Comparison of ENCODE assay signal across 8 cellular contexts in the genomic region with DNA sequence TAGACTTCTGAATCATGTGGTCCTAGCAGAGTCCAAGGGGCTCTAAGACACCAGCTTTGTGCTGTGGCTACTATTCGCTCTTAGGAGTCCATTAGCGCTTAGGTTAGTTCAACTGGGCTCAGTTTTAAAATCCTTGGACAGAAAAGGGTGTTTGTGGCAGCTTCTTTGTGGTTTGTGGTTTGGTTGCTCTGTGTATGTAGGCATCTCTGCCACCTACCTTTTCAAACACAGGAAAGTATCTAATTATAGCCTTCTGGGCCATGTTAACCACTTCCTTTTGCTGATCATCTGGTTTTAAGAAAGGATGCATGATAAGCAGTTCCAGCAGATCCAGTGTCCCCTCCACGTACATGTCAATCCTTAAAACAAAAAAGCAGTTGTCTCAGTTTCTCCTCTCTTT. TPM values are rescaled to one million over a fixed set of nuclear protein-coding genes. Genes with fewer than 3 reads are reported as not detected.
DNase-seq lines count a peak whose midpoint lies in the region; ATAC-seq and TF ChIP-seq lines count a peak whose summit lies in the region.

No MANE protein-coding gene starts in this region.

- BruUV-seq in PC-3 (replicated peaks; lab: Mats Ljungman, UMichigan) = no TSS peak
- BruUV-seq in Calu3 (replicated peaks; lab: Mats Ljungman, UMichigan) = no TSS peak

- no peaks in the 10 kb centered on the region for H3K9me2 ChIP-seq in PC-3 (replicated peaks; ENCODE audit: low read length)

- TF ChIP-seq CTCF in PC-3 (conservative IDR thresholded peaks at IDR 0.05; ENCODE audit: low read depth, low read length) (no peak), Calu3 (IDR thresholded peaks at IDR 0.05; ENCODE audit: unreplicated experiment) (no peak), esophagus squamous epithelium (IDR thresholded peaks at IDR 0.05) (no peak), lower leg skin (IDR thresholded peaks at IDR 0.05) (no peak)

- H3K9ac ChIP-seq in PC-3 (ENCODE audit: low read length) = no peak overlapping the region

- intact Hi-C loops in PC-3 (cut with micrococcal nuclease) (no loop called here), Calu3 (cut with micrococcal nuclease; ENCODE audit: unreplicated experiment) (no loop called here), esophagus squamous epithelium (cut with DNase I) (loop anchor here (10.0 kb wide), 1 partner anchor 99 kb away; no protein-coding TSS in a partner anchor), lower leg skin (cut with DNase I; ENCODE audit: low total_unique reads) (no loop called here)

- CTCF ChIA-PET in PC-3 (lab: Charles Lee) (no interaction called here), Calu3 (lab: Charles Lee) (interaction anchor here (0.7 kb wide), 1 partner anchor 107 kb away, joined by 6 read pairs; no protein-coding TSS in a partner anchor)

- no peaks in the 10 kb centered on the region for H3K9me3 Mint-ChIP-seq in Calu3 (ENCODE audit: low read depth, unreplicated experiment)

- H3K36me3 ChIP-seq in PC-3 (ENCODE audit: low read depth, low read length) = no peaks in the 10 kb centered on the region
- H3K36me3 ChIP-seq in esophagus squamous epithelium = peaks cover 7 to 75% (median 29%) of the 10 kb centered on the region in 3 donors

- H3K27ac ChIP-seq in PC-3 (ENCODE audit: low read length) = no peak overlapping the region
- no peak overlapping the region for H3K27ac ChIP-seq in esophagus squamous epithelium

- no peak overlapping the region for H3K27ac Mint-ChIP-seq in Calu3 (ENCODE audit: unreplicated experiment)

- no peak overlapping the region for H3K4me2 ChIP-seq in PC-3 (ENCODE audit: low read length)

- H3K79me2 ChIP-seq in PC-3 (ENCODE audit: low read length) = no peaks in the 10 kb centered on the region

- H3K4me3 Mint-ChIP-seq in Calu3 (ENCODE audit: low read depth, unreplicated experiment) = no peak overlapping the region

- H3K27me3 ChIP-seq in PC-3 (ENCODE audit: low read length) = no peaks in the 10 kb centered on the region
- H3K27me3 ChIP-seq in esophagus squamous epithelium = no peaks in the 10 kb centered on the region

- no peak overlapping the region for H3K4me3 ChIP-seq in PC-3 (ENCODE audit: low read length)
- H3K4me3 ChIP-seq in esophagus squamous epithelium = no peak overlapping the region
- no peak overlapping the region for H3K4me3 ChIP-seq in lower leg skin (ENCODE audit: low read depth, poor library complexity, severe bottlenecking)

- peaks cover 9% of the 10 kb centered on the region for H3K4me1 Mint-ChIP-seq in Calu3 (ENCODE audit: low read depth, unreplicated experiment)

- H3K4me1 ChIP-seq in PC-3 (ENCODE audit: insufficient read depth, low read length) (peaks cover 10% of the 10 kb centered on the region), esophagus squamous epithelium (no peaks in the 10 kb centered on the region)

- H3K36me3 Mint-ChIP-seq in Calu3 (ENCODE audit: insufficient read depth, unreplicated experiment) = no peaks in the 10 kb centered on the region

- H3K9me3 ChIP-seq in PC-3 (ENCODE audit: low read length) = no peaks in the 10 kb centered on the region
- H3K9me3 ChIP-seq in esophagus squamous epithelium = no peaks in the 10 kb centered on the region

- ATAC-seq in GM18858 (IDR thresholded peaks at IDR 0.05; ENCODE audit: unreplicated experiment) (peak; percentile 78), HG02759 (IDR thresholded peaks at IDR 0.05; ENCODE audit: unreplicated experiment) (peak; percentile 71), PC-3 (no peak; the same call in 1 of the 2 replicates)

- peak; percentile 39 for DNase-seq in PC-3
- peak; percentile 74 for DNase-seq in myocyte (ENCODE audit: low read depth)
- no peak for DNase-seq in Calu3
- DNase-seq in esophagus squamous epithelium (lab: John Stamatoyannopoulos, UW) = no peak
- no peak for DNase-seq in lower leg skin (ENCODE audit: low spot score in 2 of 2)
- DNase-seq in NCI-H187 treated with DMSO at 0.1 percent for 48 hours (lab: John Stamatoyannopoulos, UW) = no peak

- no peak overlapping the region for H2AFZ ChIP-seq in PC-3 (ENCODE audit: low read length)

- TF ChIP-seq POLR2A in esophagus squamous epithelium (IDR thresholded peaks at IDR 0.05) (no peak), lower leg skin (IDR thresholded peaks at IDR 0.05) (no peak)

- 75 to 77% methylated on average over 3 of the region's 3 CpGs for WGBS in esophagus squamous epithelium, 2 donors
- WGBS in lower leg skin, 2 donors = 77 to 90% methylated on average over 3 of the region's 3 CpGs

- no peaks in the 10 kb centered on the region for H4K20me1 ChIP-seq in PC-3 (ENCODE audit: low read length)

- no peaks in the 10 kb centered on the region for H3F3A ChIP-seq in PC-3 (ENCODE audit: low read length, unreplicated experiment)

- POLR2A ChIA-PET in PC-3 (lab: Charles Lee; ENCODE audit: unreplicated experiment) = no interaction called here

- peaks cover 44% of the 10 kb centered on the region for H3K27me3 Mint-ChIP-seq in Calu3 (ENCODE audit: unreplicated experiment)

RNA-seq across cellular contexts. Expression of a gene that starts 10.8 kb away (rescaled TPM):
- 10.1 and 20.9 TPM in 2 replicates for total RNA-seq in PC-3 (2014; rRNA removed)
- total RNA-seq in myocyte = 40.1 and 40.6 TPM in 2 replicates
- polyA plus RNA-seq in myocyte (2012) = 34.4 TPM
- 0.38 TPM in 1 of 2 replicates, not detected in the other for total RNA-seq in Calu3 (2022)
- 100 to 1,000 TPM in 1 of 4 donors, 10 to 100 TPM in 3; 50.4 to 110 (median 84.4) TPM for total RNA-seq in esophagus squamous epithelium
- total RNA-seq in lower leg skin = 100 to 1,000 TPM; 114 to 148 (median 117) TPM

Comparison
In these comparisons a context has a peak if more than half of its experiments do, and no peak if none do; other contexts are left out.
1. DNase-seq: peak in PC-3 (single experiment) and myocyte (single experiment); none in Calu3 (single experiment), esophagus squamous epithelium (single experiment), lower leg skin (0 of 2) and NCI-H187 treated with DMSO at 0.1 percent for 48 hours (single experiment).